14 cellular contexts compared by ENCODE assay signal in the genomic region with DNA sequence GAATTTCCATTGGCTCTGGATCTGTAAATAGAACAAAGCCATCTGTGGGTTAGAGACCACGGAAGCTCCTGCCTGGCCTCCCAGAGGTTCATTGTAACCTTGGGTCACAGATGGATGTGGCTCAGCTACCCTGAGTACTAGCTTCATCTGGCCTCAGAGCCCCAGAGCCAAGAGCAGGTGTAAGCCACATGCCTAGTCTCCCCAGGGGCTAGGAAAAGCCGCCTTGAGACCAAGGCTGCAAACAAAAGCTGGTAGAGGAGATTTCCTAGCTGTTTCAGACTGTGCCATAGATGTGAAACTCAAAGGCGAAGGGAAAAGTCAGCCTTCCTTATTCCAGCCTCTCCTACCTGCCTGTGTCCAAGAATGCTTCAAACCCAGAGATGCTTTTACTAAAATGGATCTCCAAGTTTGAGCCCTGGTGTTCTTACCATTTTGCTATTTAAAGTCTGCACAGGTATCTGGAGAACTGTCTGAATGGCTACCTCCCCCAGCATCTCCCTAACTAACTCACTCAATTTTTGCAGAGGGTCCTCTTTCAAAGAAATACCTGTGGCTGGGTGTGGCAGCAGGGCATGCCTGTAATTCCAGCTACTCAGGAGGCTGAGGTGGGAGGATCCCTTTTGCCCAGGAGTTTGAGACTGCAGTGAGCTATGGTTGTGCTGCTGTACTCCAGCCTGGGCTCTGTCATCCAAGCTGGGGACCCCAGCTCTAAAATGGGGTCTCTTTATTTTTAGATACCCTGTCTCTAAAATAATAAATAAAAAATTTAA. TPM values are rescaled to one million over a fixed set of nuclear protein-coding genes. Genes with fewer than 3 reads are reported as not detected.
DNase-seq lines count a peak whose midpoint lies in the region; ATAC-seq and TF ChIP-seq lines count a peak whose summit lies in the region.
"Had no signal": no experiment of that assay in that cellular context is flagged by ENCODE, and none has a peak within 500 bp of the region (broad histone marks: within the 10 kb centered on the region; RNA-seq: fewer than 3 reads in every experiment).

No MANE protein-coding gene starts in this region.

- ATAC-seq in stimulated activated memory B cell treated with anti-CD40 and anti-IgM and Interleukin-4, amounts not matched to agents 10 μg/mL and 1 μg/mL and 100 μg/mL, for 72 hours, result no peak

- H3K4me3 Mint-ChIP-seq in glutamatergic neuron (ENCODE audit: unreplicated experiment), result peak overlapping the region; percentile 73
- no peak overlapping the region for H3K4me3 Mint-ChIP-seq in CD14-positive monocyte
- no peak overlapping the region for H3K4me3 Mint-ChIP-seq in progenitor cell of endocrine pancreas (ENCODE audit: low read depth)
- no peak overlapping the region for H3K4me3 Mint-ChIP-seq in stimulated activated memory B cell treated with anti-CD40 and anti-IgM and Interleukin-4, amounts not matched to agents 10 μg/mL and 1 μg/mL and 100 μg/mL, for 72 hours
- H3K4me3 Mint-ChIP-seq: activated CD4-positive, alpha-beta T cell treated with anti-CD3 and anti-CD28 coated beads, Interleukin-2, amount 10 ng/mL, durations not matched to agents 7 days and 5 days; nephron had no signal

- peak; percentile 61 for DNase-seq in ELF-1 (ENCODE audit: low read depth, low spot score)
- peak; percentile 50 for DNase-seq in NCI-H1092 treated with DMSO at 0.1 percent for 48 hours (lab: John Stamatoyannopoulos, UW)
- peak; percentile 98 for DNase-seq in NCI-H69 (lab: John Stamatoyannopoulos, UW)
- peak; percentile 82 for DNase-seq in glutamatergic neuron
- DNase-seq in CD14-positive monocyte (ENCODE audit: low spot score), result no peak
- no peak for DNase-seq in progenitor cell of endocrine pancreas (ENCODE audit: low spot score, unreplicated experiment)
- DNase-seq in KBM-7, result no peak
- DNase-seq: activated CD4-positive, alpha-beta T cell treated with anti-CD3 and anti-CD28 coated beads, Interleukin-2, amount 10 ng/mL, durations not matched to agents 7 days and 5 days; AML-193; kidney; RPMI8226; spleen had no signal

- intact Hi-C loops in CD14-positive monocyte (cut with micrococcal nuclease), result no loop called here

- H3K27me3 Mint-ChIP-seq in glutamatergic neuron (ENCODE audit: unreplicated experiment) (peaks cover 12% of the 10 kb centered on the region), CD14-positive monocyte (ENCODE audit: low read depth in 3 of 3) (peaks cover 0 to 6% (median 3%) of the 10 kb centered on the region in 3 donors), progenitor cell of endocrine pancreas (no peaks in the 10 kb centered on the region)
- peaks cover 10% of the 10 kb centered on the region for H3K27me3 Mint-ChIP-seq in stimulated activated memory B cell treated with anti-CD40 and anti-IgM and Interleukin-4, amounts not matched to agents 10 μg/mL and 1 μg/mL and 100 μg/mL, for 72 hours

- no peak for TF ChIP-seq CTCF in glutamatergic neuron (IDR thresholded peaks at IDR 0.05; ENCODE audit: partially characterized antibody, unreplicated experiment)
- no peak for TF ChIP-seq CTCF in CD14-positive monocyte (IDR thresholded peaks at IDR 0.05)
- TF ChIP-seq CTCF in progenitor cell of endocrine pancreas (IDR thresholded peaks at IDR 0.05; ENCODE audit: unreplicated experiment), result no peak

- H3K36me3 Mint-ChIP-seq in glutamatergic neuron (ENCODE audit: unreplicated experiment) (no peaks in the 10 kb centered on the region), CD14-positive monocyte (no peaks in the 10 kb centered on the region), progenitor cell of endocrine pancreas (ENCODE audit: insufficient read depth) (no peaks in the 10 kb centered on the region)
- H3K36me3 Mint-ChIP-seq in stimulated activated memory B cell treated with anti-CD40 and anti-IgM and Interleukin-4, amounts not matched to agents 10 μg/mL and 1 μg/mL and 100 μg/mL, for 72 hours, result no peaks in the 10 kb centered on the region

- H3K9me3 Mint-ChIP-seq in glutamatergic neuron (ENCODE audit: unreplicated experiment) (peaks cover 9% of the 10 kb centered on the region), CD14-positive monocyte (peaks cover 0 to 5% (median 0%) of the 10 kb centered on the region in 7 donors), progenitor cell of endocrine pancreas (ENCODE audit: low read depth) (no peaks in the 10 kb centered on the region)
- H3K9me3 Mint-ChIP-seq in stimulated activated memory B cell treated with anti-CD40 and anti-IgM and Interleukin-4, amounts not matched to agents 10 μg/mL and 1 μg/mL and 100 μg/mL, for 72 hours, result no peaks in the 10 kb centered on the region
- H3K9me3 Mint-ChIP-seq: activated CD4-positive, alpha-beta T cell treated with anti-CD3 and anti-CD28 coated beads, Interleukin-2, amount 10 ng/mL, durations not matched to agents 7 days and 5 days; nephron had no signal

- in situ Hi-C loops in KBM-7 (cut with MboI; ENCODE audit: low pct_unique_long_range_greater_than_20kb, low sequenced_read_pairs), result no loop called here

- H3K4me1 Mint-ChIP-seq in glutamatergic neuron (ENCODE audit: low read depth, unreplicated experiment) (peaks cover 40% of the 10 kb centered on the region), CD14-positive monocyte (no peaks in the 10 kb centered on the region), progenitor cell of endocrine pancreas (ENCODE audit: low read depth) (peaks cover 12% of the 10 kb centered on the region)
- no peaks in the 10 kb centered on the region for H3K4me1 Mint-ChIP-seq in stimulated activated memory B cell treated with anti-CD40 and anti-IgM and Interleukin-4, amounts not matched to agents 10 μg/mL and 1 μg/mL and 100 μg/mL, for 72 hours
- H3K4me1 Mint-ChIP-seq: activated CD4-positive, alpha-beta T cell treated with anti-CD3 and anti-CD28 coated beads, Interleukin-2, amount 10 ng/mL, durations not matched to agents 7 days and 5 days had no signal

- H3K27ac Mint-ChIP-seq in glutamatergic neuron (ENCODE audit: unreplicated experiment) (peak overlapping the region; percentile 79), CD14-positive monocyte (no peak overlapping the region), progenitor cell of endocrine pancreas (no peak overlapping the region)
- no peak overlapping the region for H3K27ac Mint-ChIP-seq in stimulated activated memory B cell treated with anti-CD40 and anti-IgM and Interleukin-4, amounts not matched to agents 10 μg/mL and 1 μg/mL and 100 μg/mL, for 72 hours
- H3K27ac Mint-ChIP-seq: activated CD4-positive, alpha-beta T cell treated with anti-CD3 and anti-CD28 coated beads, Interleukin-2, amount 10 ng/mL, durations not matched to agents 7 days and 5 days had no signal

RNA-seq across cellular contexts. Expression of a gene that starts 42.3 kb away (rescaled TPM):
- total RNA-seq in glutamatergic neuron (ENCODE audit: unreplicated experiment), result 2,530 TPM
- under 1 TPM in 1 of 2 donors, not detected in 1; 0.02 TPM for polyA plus RNA-seq in CD14-positive monocyte
- total RNA-seq in progenitor cell of endocrine pancreas, result 58.6 and 63.8 TPM in 2 replicates

Comparison
In these comparisons a context has a peak if more than half of its experiments do, and no peak if none do; other contexts are left out.
1. DNase-seq: peak in ELF-1 (single experiment), NCI-H1092 treated with DMSO at 0.1 percent for 48 hours (single experiment), NCI-H69 (single experiment) and glutamatergic neuron (single experiment); none in CD14-positive monocyte (single experiment), progenitor cell of endocrine pancreas (single experiment) and KBM-7 (single experiment).
2. RNA of a gene that starts 42.3 kb away (total RNA-seq): 2,530 TPM in glutamatergic neuron (single experiment); 58.6 to 63.8 TPM in progenitor cell of endocrine pancreas; every median in the first group is over 10 times any median in the second.